ENCODE assay signal across 8 cellular contexts in the genomic region with DNA sequence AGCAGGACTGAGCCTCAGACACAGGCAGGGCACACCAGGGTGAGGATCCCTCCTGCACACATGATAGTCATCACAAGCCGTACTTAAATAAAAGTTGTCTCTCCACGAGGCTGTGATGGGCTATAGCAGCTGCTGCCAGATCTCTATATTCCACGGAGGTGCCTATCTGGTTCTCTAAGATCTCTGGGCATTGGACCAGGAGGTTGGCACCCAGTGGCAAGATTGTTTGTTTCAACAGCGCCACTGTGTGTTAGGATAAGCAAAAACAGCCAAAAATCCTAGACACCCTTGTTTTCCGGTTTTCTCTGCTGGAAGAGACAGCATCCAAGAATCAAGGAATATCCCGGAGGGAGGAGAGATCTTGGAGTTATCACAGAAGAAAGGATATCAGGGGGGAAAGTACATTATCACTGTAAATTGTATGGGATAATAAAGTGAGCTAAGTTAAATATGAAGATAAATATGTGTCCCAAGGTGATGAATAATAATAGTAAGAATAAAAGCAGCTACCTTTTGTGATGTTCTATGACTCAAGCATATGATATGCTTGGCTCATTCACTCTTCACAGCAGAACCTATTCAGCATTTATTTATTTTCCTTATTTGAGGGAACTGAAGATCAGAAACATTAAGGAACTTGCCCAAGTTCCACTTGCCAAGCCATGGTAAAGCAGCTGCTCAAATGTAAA.
A peak's percentile ranks its signal among the peaks of the same experiment; 100 is the strongest.
DNase-seq lines count a peak whose midpoint lies in the region; ATAC-seq, FAIRE-seq and TF ChIP-seq lines count a peak whose summit lies in the region.

No MANE protein-coding gene starts in this region.

- TF ChIP-seq POLR2A in HepG2 (IDR thresholded peaks at IDR 0.05; ENCODE audit: insufficient read depth in 1 of 2, low read depth in 2 of 2, low read length in 2 of 2) (no peak), vagina (IDR thresholded peaks at IDR 0.05) (no peak)

- H3K4me3 Mint-ChIP-seq in CD4-positive, CD25-positive, alpha-beta regulatory T cell: no peak overlapping the region

- H3K79me2 ChIP-seq in HepG2 (ENCODE audit: insufficient read depth, low read length): no peaks in the 10 kb centered on the region

- peaks cover 49% of the 10 kb centered on the region for H3K27me3 Mint-ChIP-seq in CD4-positive, CD25-positive, alpha-beta regulatory T cell

- TF ChIP-seq CTCF in GM20000 (IDR thresholded peaks at IDR 0.05; ENCODE audit: extremely low read depth, missing control alignments) (peak; percentile 56), HepG2 (CRISPR knock-in tag; IDR thresholded peaks at IDR 0.05) (peak; percentile 70), vagina (IDR thresholded peaks at IDR 0.05) (peak in 2 of 3 experiments; percentile 21 to 26)

- H3K36me3 ChIP-seq in CD4-positive, CD25-positive, alpha-beta regulatory T cell (ENCODE audit: control insufficient read depth, insufficient read depth, low read length): no peaks in the 10 kb centered on the region
- H3K36me3 ChIP-seq in HepG2 (replicated peaks in 1 of 2; ENCODE audit: control insufficient read depth in 1 of 2, insufficient read depth in 2 of 2, low read length in 2 of 2) (no peaks in the 10 kb centered on the region), vagina (no peaks in the 10 kb centered on the region)

- H3K9ac ChIP-seq in HepG2 (ENCODE audit: insufficient read depth, low read depth, low read length): no peak overlapping the region

- H3K27ac Mint-ChIP-seq in CD4-positive, CD25-positive, alpha-beta regulatory T cell: no peak overlapping the region

- peak; percentile 4 for FAIRE-seq in HepG2 (lab: Jason Lieb, UNC)

- no peak overlapping the region for H2AFZ ChIP-seq in HepG2 (ENCODE audit: low read length)

- BruUV-seq in HepG2 (replicated peaks; lab: Mats Ljungman, UMichigan): no TSS peak

- in situ Hi-C loops in HepG2 (cut with HindIII; ENCODE audit: extremely low pct_ligation_motif_present, low pct_unique_long_range_greater_than_20kb): loop anchor here (25.0 kb wide), 2 partner anchors 422 to 547 kb away; no protein-coding TSS in a partner anchor

- no peak overlapping the region for H3K4me2 ChIP-seq in HepG2 (ENCODE audit: low read depth, low read length)

- H3K4me3 ChIP-seq in CD4-positive, CD25-positive, alpha-beta regulatory T cell (ENCODE audit: low read depth, low read length): no peak overlapping the region
- H3K4me3 ChIP-seq in HepG2 (replicated peaks in 1 of 3; ENCODE audit: insufficient read depth in 1 of 3, low read depth in 2 of 3, low read length in 3 of 3): no peak overlapping the region
- no peak overlapping the region for H3K4me3 ChIP-seq in vagina

- H3K27ac ChIP-seq in CD4-positive, CD25-positive, alpha-beta regulatory T cell (ENCODE audit: insufficient read depth, low read length, poor library complexity, severe bottlenecking): no peak overlapping the region
- H3K27ac ChIP-seq in HepG2 (ENCODE audit: extremely low read length, insufficient read depth, low read length): no peak overlapping the region
- H3K27ac ChIP-seq in vagina: no peak overlapping the region

- H3K9me3 ChIP-seq in CD4-positive, CD25-positive, alpha-beta regulatory T cell (ENCODE audit: control insufficient read depth in 2 of 2, low read length in 2 of 2): no peaks in the 10 kb centered on the region
- H3K9me3 ChIP-seq in HepG2 (ENCODE audit: low read length) (no peaks in the 10 kb centered on the region), vagina (no peaks in the 10 kb centered on the region)

- TF ChIP-seq EP300 in HepG2 (IDR thresholded peaks at IDR 0.05; ENCODE audit: low read depth in 2 of 2, low read length in 2 of 2) (no peak), HepG2 (CRISPR knock-in tag; IDR thresholded peaks at IDR 0.05; ENCODE audit: borderline replicate concordance) (no peak)

- POLR2A ChIA-PET in HepG2 (lab: Yijun Ruan, JAX): no interaction called here

- CTCF ChIA-PET in HepG2 (lab: Yijun Ruan, JAX; ENCODE audit: low intra/inter-chr PET ratio, low total read pairs): no interaction called here

- no peaks in the 10 kb centered on the region for H3K36me3 Mint-ChIP-seq in CD4-positive, CD25-positive, alpha-beta regulatory T cell

- no peak for TF ChIP-seq RAD21 in HepG2 (CRISPR knock-in tag; IDR thresholded peaks at IDR 0.05)

- H3K4me1 Mint-ChIP-seq in CD4-positive, CD25-positive, alpha-beta regulatory T cell: no peaks in the 10 kb centered on the region

- under 1% methylated on average over 6 of the region's 6 CpGs for WGBS in HepG2 (ENCODE audit: low lambda C conversion rate)

- no peaks in the 10 kb centered on the region for H4K20me1 ChIP-seq in HepG2 (ENCODE audit: insufficient read depth, low read length)

- H3K9me3 Mint-ChIP-seq in CD4-positive, CD25-positive, alpha-beta regulatory T cell: peaks cover 0 to 1% (median 0%) of the 10 kb centered on the region in 7 donors

- ATAC-seq in CD4-positive, CD25-positive, alpha-beta regulatory T cell (ENCODE audit: low read depth in 2 of 2): peak in 1 of 2 donors; percentile 31
- ATAC-seq in HepG2: peak; percentile 28; the same call in 2 of the 3 replicates
- no peak for ATAC-seq in GM21619 (IDR thresholded peaks at IDR 0.05; ENCODE audit: unreplicated experiment)
- no peak for ATAC-seq in GM18511 (IDR thresholded peaks at IDR 0.05; ENCODE audit: unreplicated experiment)

- H3K27me3 ChIP-seq in CD4-positive, CD25-positive, alpha-beta regulatory T cell (ENCODE audit: control insufficient read depth, insufficient read depth, low read length): peaks cover 4% of the 10 kb centered on the region
- H3K27me3 ChIP-seq in HepG2 (ENCODE audit: control insufficient read depth in 1 of 2, insufficient read depth in 2 of 2, low read length in 2 of 2) (peaks cover 2 to 13% of the 10 kb centered on the region in 2 experiments; a peak in 2 of 5 replicates), vagina (no peaks in the 10 kb centered on the region)

- intact Hi-C loops in HepG2 (cut with micrococcal nuclease; ENCODE audit: unreplicated experiment) (loop anchor here (10.0 kb wide), 1 partner anchor 325 kb away; no protein-coding TSS in a partner anchor), vagina (cut with DNase I) (loop anchor here (10.0 kb wide), 2 partner anchors 215 to 545 kb away; no protein-coding TSS in a partner anchor)

- H3K4me1 ChIP-seq in CD4-positive, CD25-positive, alpha-beta regulatory T cell (ENCODE audit: control insufficient read depth, insufficient read depth, low read length, poor library complexity, severe bottlenecking): no peaks in the 10 kb centered on the region
- H3K4me1 ChIP-seq in HepG2 (ENCODE audit: insufficient read depth, low read length): no peaks in the 10 kb centered on the region; the same call in 1 of the 2 replicates
- no peaks in the 10 kb centered on the region for H3K4me1 ChIP-seq in vagina

- peak in 2 of 3 donors; percentile 22 to 28 for DNase-seq in CD4-positive, CD25-positive, alpha-beta regulatory T cell
- DNase-seq in GM20000 (ENCODE audit: low spot score) (peak; percentile 32), NCI-H526 treated with DMSO at 0.1 percent for 48 hours (lab: John Stamatoyannopoulos, UW) (peak; percentile 6), HepG2 (ENCODE audit: low spot score) (peak; percentile 13), vagina (ENCODE audit: extremely low spot score in 2 of 2) (peak in 1 of 2 donors; percentile 69)
- peak; percentile 16 for DNase-seq in central memory CD4-positive, alpha-beta T cell

TF ChIP-seq in HepG2, 621 proteins besides CTCF, POLR2A, EP300 and RAD21:
- TF ChIP-seq EZH2 (conservative IDR thresholded peaks at IDR 0.05; ENCODE audit: low read depth, low read length): no peak
- peak; percentile 50; the same call in 1 of the 2 replicates for TF ChIP-seq SMC3 (IDR thresholded peaks at IDR 0.05; ENCODE audit: low read length)
- TF ChIP-seq STAG1 (CRISPR knock-in tag; IDR thresholded peaks at IDR 0.05): peak; percentile 59
TF ChIP-seq in HepG2: peak in this region for 2.
